ENCODE assay signal across 13 cellular contexts in the genomic region with DNA sequence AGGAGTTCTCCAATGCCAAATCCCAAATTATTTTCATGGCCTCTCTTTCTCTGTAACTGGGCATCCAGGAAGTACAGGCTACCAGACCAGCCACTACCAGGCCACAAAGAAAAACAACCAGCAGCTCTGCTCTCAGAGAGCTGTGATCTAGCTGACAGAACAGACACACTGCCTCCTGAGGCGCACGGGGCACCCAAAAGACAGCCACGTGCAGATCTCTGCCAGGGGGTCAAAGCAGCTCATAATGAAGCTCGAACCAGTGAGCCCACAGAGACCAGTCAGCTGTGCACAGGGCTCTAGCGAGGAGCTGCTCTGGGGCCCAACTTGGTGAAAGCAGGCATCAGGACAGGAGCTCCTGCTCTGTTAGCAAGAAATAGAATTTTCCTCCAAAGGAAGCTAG. TPM values are rescaled to one million over a fixed set of nuclear protein-coding genes. Genes with fewer than 3 reads are reported as not detected.
DNase-seq lines count a peak whose midpoint lies in the region; ATAC-seq and TF ChIP-seq lines count a peak whose summit lies in the region.
"Had no signal": no experiment of that assay in that cellular context is flagged by ENCODE, and none has a peak within 500 bp of the region (broad histone marks: within the 10 kb centered on the region; RNA-seq: fewer than 3 reads in every experiment).

No MANE protein-coding gene starts in this region.

- POLR2A ChIA-PET in RWPE1 (lab: Yijun Ruan, JAX; ENCODE audit: low non-redundant PET), result interaction anchor here (0.6 kb wide), 1 partner anchor 31 kb away, joined by 3 read pairs; the partner anchor contains the start of gene ACTN1

- ATAC-seq in GM19397 (IDR thresholded peaks at IDR 0.05; ENCODE audit: unreplicated experiment) (no peak), GM21390 (IDR thresholded peaks at IDR 0.05; ENCODE audit: unreplicated experiment) (no peak)
- ATAC-seq: effector memory CD8-positive, alpha-beta T cell had no signal

- no peak overlapping the region for H3K4me3 ChIP-seq in BE2C (ENCODE audit: low read depth, low read length)
- H3K4me3 ChIP-seq in esophagus squamous epithelium, result no peak overlapping the region
- H3K4me3 ChIP-seq in trophoblast cell (ENCODE audit: low read depth, low read length), result no peak overlapping the region

- H3K27ac ChIP-seq in RWPE1 (peak overlapping the region; percentile 95), esophagus squamous epithelium (peak overlapping the region; percentile 65 to 90 (median 84)), trophoblast cell (ENCODE audit: low read depth, low read length) (peak overlapping the region; percentile 32)
- H3K27ac ChIP-seq: SK-N-MC had no signal

- peak overlapping the region; percentile 20 for H2BK12ac ChIP-seq in trophoblast cell (ENCODE audit: low read length)

- H3K27me3 ChIP-seq in BE2C, result no peaks in the 10 kb centered on the region
- no peaks in the 10 kb centered on the region for H3K27me3 ChIP-seq in esophagus squamous epithelium
- no peaks in the 10 kb centered on the region for H3K27me3 ChIP-seq in trophoblast cell (ENCODE audit: insufficient read depth, low read length)

- no peak overlapping the region for H2AFZ ChIP-seq in trophoblast cell (ENCODE audit: insufficient read depth, low read length, poor library complexity)

- H3K36me3 ChIP-seq in BE2C, result no peaks in the 10 kb centered on the region; the same call in 1 of the 2 replicates
- H3K36me3 ChIP-seq in esophagus squamous epithelium, result no peaks in the 10 kb centered on the region
- peaks cover 21 to 34% of the 10 kb centered on the region in 2 experiments for H3K36me3 ChIP-seq in trophoblast cell (ENCODE audit: control insufficient read depth in 1 of 2, insufficient read depth in 2 of 2, low read length in 2 of 2)

- WGBS in esophagus squamous epithelium, 2 donors, result 40% methylated on average over 3 of the region's 5 CpGs; no CpG with 5 or more reads in 1 of the 2 donors
- no CpG with 5 or more reads among the region's 5 CpGs for WGBS in trophoblast cell (ENCODE audit: extremely low coverage, insufficient coverage, insufficient read length)

- peaks cover 30% of the 10 kb centered on the region for H3K79me1 ChIP-seq in trophoblast cell (ENCODE audit: low read length)

- TF ChIP-seq CTCF in BE2C (IDR thresholded peaks at IDR 0.05; ENCODE audit: low read depth, low read length) (no peak), RWPE1 (conservative IDR thresholded peaks at IDR 0.05; ENCODE audit: low read depth) (no peak), esophagus squamous epithelium (IDR thresholded peaks at IDR 0.05) (no peak)

- H4K91ac ChIP-seq in trophoblast cell (ENCODE audit: low read depth, low read length), result no peak overlapping the region

- H3K14ac ChIP-seq in trophoblast cell (ENCODE audit: low read length), result no peak overlapping the region

- H3K9ac ChIP-seq in trophoblast cell (ENCODE audit: low read length), result no peak overlapping the region

- no peak overlapping the region for H2BK120ac ChIP-seq in trophoblast cell (ENCODE audit: insufficient read depth, low read length, poor library complexity)

- CTCF ChIA-PET in RWPE1 (lab: Yijun Ruan, JAX), result no interaction called here

- H2BK5ac ChIP-seq in trophoblast cell (ENCODE audit: low read depth, low read length, poor library complexity), result peak overlapping the region; percentile 10

- peaks cover 68% of the 10 kb centered on the region for H3K79me2 ChIP-seq in trophoblast cell (ENCODE audit: control insufficient read depth, insufficient read depth, low read length, poor library complexity)

- DNase-seq in BE2C, result peak; percentile 32
- DNase-seq in RWPE1 (ENCODE audit: low spot score), result no peak
- no peak for DNase-seq in esophagus squamous epithelium (lab: John Stamatoyannopoulos, UW)
- DNase-seq in trophoblast cell, result no peak
- DNase-seq in NCI-H82 treated with DMSO at 0.1 percent for 48 hours (lab: John Stamatoyannopoulos, UW; ENCODE audit: unreplicated experiment), result no peak
- DNase-seq in stimulated activated CD4-positive, alpha-beta T cell treated with anti-CD3 and anti-CD28 coated beads, Interleukin-2, amount 100 ng/mL, for 48 hours, result no peak
- DNase-seq: activated CD8-positive, alpha-beta memory T cell treated with anti-CD3 and anti-CD28 coated beads, Interleukin-2, amount 50 U/mL, for 48 hours; effector memory CD8-positive, alpha-beta T cell; NCI-H2029 treated with DMSO at 0.1 percent for 48 hours; stimulated activated CD4-positive, alpha-beta T cell treated with anti-CD3 and anti-CD28 coated beads, Interleukin-12 subunit alpha, Interleukin-12 subunit beta, amount 100 ng/mL, for 4 hours had no signal

- H3K4me2 ChIP-seq in trophoblast cell (ENCODE audit: low read length), result no peak overlapping the region

- H3K18ac ChIP-seq in trophoblast cell (ENCODE audit: low read length), result peak overlapping the region; percentile 37

- H3K23ac ChIP-seq in trophoblast cell (ENCODE audit: low read length), result no peak overlapping the region

- intact Hi-C loops in esophagus squamous epithelium (cut with DNase I), result no loop called here

- peaks cover 74% of the 10 kb centered on the region for H3K4me1 ChIP-seq in BE2C
- H3K4me1 ChIP-seq in esophagus squamous epithelium, result peaks cover 72 to 100% (median 91%) of the 10 kb centered on the region in 3 donors
- peaks cover 57 to 71% of the 10 kb centered on the region in 2 experiments for H3K4me1 ChIP-seq in trophoblast cell (ENCODE audit: control insufficient read depth in 1 of 2, insufficient read depth in 2 of 2, low read length in 2 of 2)

- no peak overlapping the region for H2AK5ac ChIP-seq in trophoblast cell (ENCODE audit: low read length)

- H3K4ac ChIP-seq in trophoblast cell (ENCODE audit: low read depth, low read length), result peak overlapping the region; percentile 98

- peak overlapping the region; percentile 61 for H4K8ac ChIP-seq in trophoblast cell (ENCODE audit: low read depth, low read length)

- H3K9me3 ChIP-seq in BE2C (no peaks in the 10 kb centered on the region), esophagus squamous epithelium (no peaks in the 10 kb centered on the region), trophoblast cell (ENCODE audit: insufficient read depth, low read depth, low read length) (no peaks in the 10 kb centered on the region)

- no peak for TF ChIP-seq POLR2A in esophagus squamous epithelium (IDR thresholded peaks at IDR 0.05)

- H4K12ac ChIP-seq in trophoblast cell (ENCODE audit: low read depth, low read length), result no peak overlapping the region

RNA-seq across cellular contexts. Expression of gene ACTN1, which starts 30.4 kb away (rescaled TPM):
- polyA plus RNA-seq in BE2C (2012; ENCODE audit: insufficient read depth, insufficient read length, low read depth), result 321 TPM
- total RNA-seq in esophagus squamous epithelium, result 100 to 1,000 TPM; 118 to 145 (median 131) TPM
- polyA plus RNA-seq in trophoblast cell (2013), result 427 and 440 TPM in 2 replicates

Comparison
In these comparisons a context has a peak if more than half of its experiments do, and no peak if none do; other contexts are left out.
1. H3K27ac ChIP-seq: peak in every context shown above with its lines; median percentile 95 in RWPE1; 84 in esophagus squamous epithelium; 32 in trophoblast cell.